In the genomic region with DNA sequence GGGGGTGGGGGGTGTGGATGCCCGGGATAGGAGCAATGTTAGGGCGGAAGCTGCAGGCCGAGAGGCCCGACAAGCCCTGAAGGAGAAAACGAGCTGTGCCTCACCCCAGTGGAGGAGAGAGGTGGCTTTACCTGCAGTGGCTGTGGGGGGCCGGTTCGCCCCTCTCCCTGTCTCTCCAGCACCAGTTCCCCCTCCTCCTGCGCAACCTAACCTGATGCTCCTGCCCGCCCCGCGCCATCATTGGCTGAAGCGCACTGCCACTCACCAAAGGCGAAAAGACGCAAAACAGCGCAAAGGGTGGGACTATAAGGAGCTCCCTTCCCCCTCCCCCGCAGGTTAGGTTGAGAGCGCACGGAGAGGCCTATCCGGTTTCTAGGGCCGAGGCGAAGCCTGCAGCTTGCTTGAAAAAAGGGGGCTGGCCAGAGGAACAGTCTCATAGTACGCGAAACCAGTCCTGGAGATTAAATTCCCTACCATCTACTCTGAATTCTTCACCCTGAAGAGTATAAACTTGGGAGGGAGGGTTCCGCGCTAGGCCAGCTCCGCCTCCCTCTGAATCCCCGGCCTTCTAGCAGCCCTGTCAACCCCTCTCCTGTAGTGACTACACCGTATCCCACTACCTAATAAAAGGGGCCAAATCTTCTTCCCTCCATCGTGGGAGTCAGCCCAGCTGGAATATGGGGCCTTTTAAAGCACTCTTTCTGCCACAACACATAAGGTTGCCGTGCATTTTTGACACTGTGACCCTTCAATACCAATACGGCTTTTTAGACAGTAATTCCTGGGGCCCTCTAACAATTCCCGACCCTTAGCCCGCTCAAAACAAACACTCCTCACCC, we compare ENCODE assay signal across 1 cellular context.
TF ChIP-seq lines count a peak whose summit lies in the region.

No MANE protein-coding gene starts in this region.

TF ChIP-seq in K562, 482 proteins besides CTCF, POLR2A, EP300 and RAD21 (continued from another document and continues in another):
- no peak for TF ChIP-seq HDAC6 (IDR thresholded peaks at IDR 0.05; ENCODE audit: low read depth, low read length)
- 0 out of 2 replicates have a peak, but pooled peaks have one; percentile 31 for TF ChIP-seq PML (IDR thresholded peaks at IDR 0.05; ENCODE audit: low read length)
- TF ChIP-seq MTA2 (IDR thresholded peaks at IDR 0.05; ENCODE audit: low read depth) = no peak
- TF ChIP-seq ZFX (CRISPR knock-in tag; IDR thresholded peaks at IDR 0.05) = peak; percentile 99
- TF ChIP-seq, protein P1, sequence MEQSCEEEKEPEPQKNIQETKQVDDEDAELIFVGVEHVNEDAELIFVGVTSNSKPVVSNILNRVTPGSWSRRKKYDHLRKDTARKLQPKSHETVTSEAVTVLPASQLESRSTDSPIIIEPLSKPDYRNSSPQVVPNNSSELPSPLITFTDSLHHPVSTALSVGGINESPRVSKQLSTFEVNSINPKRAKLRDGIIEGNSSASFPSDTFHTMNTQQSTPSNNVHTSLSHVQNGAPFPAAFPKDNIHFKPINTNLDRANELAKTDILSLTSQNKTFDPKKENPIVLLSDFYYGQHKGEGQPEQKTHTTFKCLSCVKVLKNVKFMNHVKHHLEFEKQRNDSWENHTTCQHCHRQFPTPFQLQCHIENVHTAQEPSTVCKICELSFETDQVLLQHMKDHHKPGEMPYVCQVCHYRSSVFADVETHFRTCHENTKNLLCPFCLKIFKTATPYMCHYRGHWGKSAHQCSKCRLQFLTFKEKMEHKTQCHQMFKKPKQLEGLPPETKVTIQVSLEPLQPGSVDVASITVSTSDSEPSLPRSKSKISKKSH (CRISPR knock-in tag; IDR thresholded peaks at IDR 0.05) = no peak
- TF ChIP-seq ZNF431 (CRISPR knock-in tag; IDR thresholded peaks at IDR 0.05) = no peak
- TF ChIP-seq CREM (IDR thresholded peaks at IDR 0.05; ENCODE audit: low read depth) = peak; percentile 81
- no peak for TF ChIP-seq ZNF316 (IDR thresholded peaks at IDR 0.05)
- TF ChIP-seq HCFC1 (IDR thresholded peaks at IDR 0.05; ENCODE audit: low read depth, low read length) = peak; percentile 44
- peak; percentile 80 to 84 for TF ChIP-seq NRF1 (conservative IDR thresholded peaks at IDR 0.05 in 1 of 2, IDR thresholded peaks at IDR 0.05 in 1 of 2)
- TF ChIP-seq ZNF3 (CRISPR knock-in tag; IDR thresholded peaks at IDR 0.05) = no peak
- TF ChIP-seq RBFOX2 (IDR thresholded peaks at IDR 0.05; ENCODE audit: low read depth, low read length) = peak; percentile 66
- TF ChIP-seq ESRRA (IDR thresholded peaks at IDR 0.05; ENCODE audit: borderline replicate concordance, low read depth) = no peak
- TF ChIP-seq NR3C1 (CRISPR knock-in tag; IDR thresholded peaks at IDR 0.05) = no peak
- TF ChIP-seq KLF1 (tag; IDR thresholded peaks at IDR 0.05) = no peak
- peak; percentile 50; the same call in 1 of the 2 replicates for TF ChIP-seq TFAP4 (CRISPR knock-in tag; IDR thresholded peaks at IDR 0.05; ENCODE audit: borderline replicate concordance)
- TF ChIP-seq NEUROD1 (IDR thresholded peaks at IDR 0.05; ENCODE audit: borderline replicate concordance, low read depth, low read length, partially characterized antibody) = peak; percentile 94
- TF ChIP-seq ZKSCAN8 (CRISPR knock-in tag; IDR thresholded peaks at IDR 0.05) = no peak
- TF ChIP-seq GATA2 (CRISPR knock-in tag; IDR thresholded peaks at IDR 0.05) = no peak
- TF ChIP-seq ZNF551 (CRISPR knock-in tag; IDR thresholded peaks at IDR 0.05) = no peak
- no peak for TF ChIP-seq ZC3H4 (CRISPR knock-in tag; IDR thresholded peaks at IDR 0.05; ENCODE audit: borderline replicate concordance)
- TF ChIP-seq, protein P2, sequence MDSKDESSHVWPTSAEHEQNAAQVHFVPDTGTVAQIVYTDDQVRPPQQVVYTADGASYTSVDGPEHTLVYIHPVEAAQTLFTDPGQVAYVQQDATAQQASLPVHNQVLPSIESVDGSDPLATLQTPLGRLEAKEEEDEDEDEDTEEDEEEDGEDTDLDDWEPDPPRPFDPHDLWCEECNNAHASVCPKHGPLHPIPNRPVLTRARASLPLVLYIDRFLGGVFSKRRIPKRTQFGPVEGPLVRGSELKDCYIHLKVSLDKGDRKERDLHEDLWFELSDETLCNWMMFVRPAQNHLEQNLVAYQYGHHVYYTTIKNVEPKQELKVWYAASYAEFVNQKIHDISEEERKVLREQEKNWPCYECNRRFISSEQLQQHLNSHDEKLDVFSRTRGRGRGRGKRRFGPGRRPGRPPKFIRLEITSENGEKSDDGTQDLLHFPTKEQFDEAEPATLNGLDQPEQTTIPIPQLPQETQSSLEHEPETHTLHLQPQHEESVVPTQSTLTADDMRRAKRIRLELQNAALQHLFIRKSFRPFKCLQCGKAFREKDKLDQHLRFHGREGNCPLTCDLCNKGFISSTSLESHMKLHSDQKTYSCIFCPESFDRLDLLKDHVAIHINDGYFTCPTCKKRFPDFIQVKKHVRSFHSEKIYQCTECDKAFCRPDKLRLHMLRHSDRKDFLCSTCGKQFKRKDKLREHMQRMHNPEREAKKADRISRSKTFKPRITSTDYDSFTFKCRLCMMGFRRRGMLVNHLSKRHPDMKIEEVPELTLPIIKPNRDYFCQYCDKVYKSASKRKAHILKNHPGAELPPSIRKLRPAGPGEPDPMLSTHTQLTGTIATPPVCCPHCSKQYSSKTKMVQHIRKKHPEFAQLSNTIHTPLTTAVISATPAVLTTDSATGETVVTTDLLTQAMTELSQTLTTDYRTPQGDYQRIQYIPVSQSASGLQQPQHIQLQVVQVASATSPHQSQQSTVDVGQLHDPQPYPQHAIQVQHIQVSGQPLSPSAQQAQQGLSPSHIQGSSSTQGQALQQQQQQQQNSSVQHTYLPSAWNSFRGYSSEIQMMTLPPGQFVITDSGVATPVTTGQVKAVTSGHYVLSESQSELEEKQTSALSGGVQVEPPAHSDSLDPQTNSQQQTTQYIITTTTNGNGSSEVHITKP (IDR thresholded peaks at IDR 0.05; ENCODE audit: partially characterized antibody) = peak; percentile 93
- 0 out of 2 replicates have a peak, but pooled peaks have one; percentile 47 for TF ChIP-seq MTA3 (IDR thresholded peaks at IDR 0.05; ENCODE audit: borderline replicate concordance)
- no peak for TF ChIP-seq ZNF124 (CRISPR knock-in tag; IDR thresholded peaks at IDR 0.05)
- TF ChIP-seq RFX7 (CRISPR knock-in tag; IDR thresholded peaks at IDR 0.05) = no peak
- TF ChIP-seq POLR2AphosphoS5 (IDR thresholded peaks at IDR 0.05; ENCODE audit: control insufficient read depth, insufficient read depth, low read depth, low read length) = peak; percentile 43; the same call in 1 of the 2 replicates
- peak; percentile 63 for TF ChIP-seq ASH1L (IDR thresholded peaks at IDR 0.05; ENCODE audit: borderline replicate concordance, low read depth, partially characterized antibody)
- no peak for TF ChIP-seq CGGBP1 (CRISPR knock-in tag; IDR thresholded peaks at IDR 0.05)
- no peak for TF ChIP-seq TGIF2 (CRISPR knock-in tag; IDR thresholded peaks at IDR 0.05)
- no peak for TF ChIP-seq CREB5 (CRISPR knock-in tag; IDR thresholded peaks at IDR 0.05)
- no peak for TF ChIP-seq YBX1 (IDR thresholded peaks at IDR 0.05)
- no peak for TF ChIP-seq ZNF174 (CRISPR knock-in tag; IDR thresholded peaks at IDR 0.05)
- 0 out of 2 replicates have a peak, but pooled peaks have one; percentile 15 for TF ChIP-seq ERF (CRISPR knock-in tag; IDR thresholded peaks at IDR 0.05)
- TF ChIP-seq, protein P3, sequence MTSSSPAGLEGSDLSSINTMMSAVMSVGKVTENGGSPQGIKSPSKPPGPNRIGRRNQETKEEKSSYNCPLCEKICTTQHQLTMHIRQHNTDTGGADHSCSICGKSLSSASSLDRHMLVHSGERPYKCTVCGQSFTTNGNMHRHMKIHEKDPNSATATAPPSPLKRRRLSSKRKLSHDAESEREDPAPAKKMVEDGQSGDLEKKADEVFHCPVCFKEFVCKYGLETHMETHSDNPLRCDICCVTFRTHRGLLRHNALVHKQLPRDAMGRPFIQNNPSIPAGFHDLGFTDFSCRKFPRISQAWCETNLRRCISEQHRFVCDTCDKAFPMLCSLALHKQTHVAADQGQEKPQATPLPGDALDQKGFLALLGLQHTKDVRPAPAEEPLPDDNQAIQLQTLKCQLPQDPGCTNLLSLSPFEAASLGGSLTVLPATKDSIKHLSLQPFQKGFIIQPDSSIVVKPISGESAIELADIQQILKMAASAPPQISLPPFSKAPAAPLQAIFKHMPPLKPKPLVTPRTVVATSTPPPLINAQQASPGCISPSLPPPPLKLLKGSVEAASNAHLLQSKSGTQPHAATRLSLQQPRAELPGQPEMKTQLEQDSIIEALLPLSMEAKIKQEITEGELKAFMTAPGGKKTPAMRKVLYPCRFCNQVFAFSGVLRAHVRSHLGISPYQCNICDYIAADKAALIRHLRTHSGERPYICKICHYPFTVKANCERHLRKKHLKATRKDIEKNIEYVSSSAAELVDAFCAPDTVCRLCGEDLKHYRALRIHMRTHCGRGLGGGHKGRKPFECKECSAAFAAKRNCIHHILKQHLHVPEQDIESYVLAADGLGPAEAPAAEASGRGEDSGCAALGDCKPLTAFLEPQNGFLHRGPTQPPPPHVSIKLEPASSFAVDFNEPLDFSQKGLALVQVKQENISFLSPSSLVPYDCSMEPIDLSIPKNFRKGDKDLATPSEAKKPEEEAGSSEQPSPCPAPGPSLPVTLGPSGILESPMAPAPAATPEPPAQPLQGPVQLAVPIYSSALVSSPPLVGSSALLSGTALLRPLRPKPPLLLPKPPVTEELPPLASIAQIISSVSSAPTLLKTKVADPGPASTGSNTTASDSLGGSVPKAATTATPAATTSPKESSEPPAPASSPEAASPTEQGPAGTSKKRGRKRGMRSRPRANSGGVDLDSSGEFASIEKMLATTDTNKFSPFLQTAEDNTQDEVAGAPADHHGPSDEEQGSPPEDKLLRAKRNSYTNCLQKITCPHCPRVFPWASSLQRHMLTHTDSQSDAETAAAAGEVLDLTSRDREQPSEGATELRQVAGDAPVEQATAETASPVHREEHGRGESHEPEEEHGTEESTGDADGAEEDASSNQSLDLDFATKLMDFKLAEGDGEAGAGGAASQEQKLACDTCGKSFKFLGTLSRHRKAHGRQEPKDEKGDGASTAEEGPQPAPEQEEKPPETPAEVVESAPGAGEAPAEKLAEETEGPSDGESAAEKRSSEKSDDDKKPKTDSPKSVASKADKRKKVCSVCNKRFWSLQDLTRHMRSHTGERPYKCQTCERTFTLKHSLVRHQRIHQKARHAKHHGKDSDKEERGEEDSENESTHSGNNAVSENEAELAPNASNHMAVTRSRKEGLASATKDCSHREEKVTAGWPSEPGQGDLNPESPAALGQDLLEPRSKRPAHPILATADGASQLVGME (CRISPR knock-in tag; IDR thresholded peaks at IDR 0.05) = no peak
- TF ChIP-seq NR1H2 (CRISPR knock-in tag; IDR thresholded peaks at IDR 0.05) = no peak
- TF ChIP-seq FIP1L1 (IDR thresholded peaks at IDR 0.05; ENCODE audit: low read depth, low read length, poor library complexity, severe bottlenecking) = no peak
- no peak for TF ChIP-seq GATAD2A (IDR thresholded peaks at IDR 0.05)
- no peak for TF ChIP-seq GTF2A2 (tag; IDR thresholded peaks at IDR 0.05)
- no peak for TF ChIP-seq ARHGAP35 (IDR thresholded peaks at IDR 0.05; ENCODE audit: partially characterized antibody)
- no peak for TF ChIP-seq SRSF7 (optimal IDR thresholded peaks at IDR 0.05; ENCODE audit: low read depth, low read length)
- no peak for TF ChIP-seq CBX5 (IDR thresholded peaks at IDR 0.05; ENCODE audit: borderline replicate concordance, low read depth)
- no peak for TF ChIP-seq ZNF699 (CRISPR knock-in tag; IDR thresholded peaks at IDR 0.05; ENCODE audit: insufficient replicate concordance)
- no peak for TF ChIP-seq KAT8 (IDR thresholded peaks at IDR 0.05; ENCODE audit: low read depth)
- TF ChIP-seq SUPT5H (IDR thresholded peaks at IDR 0.05) = peak; percentile 67
- TF ChIP-seq MED1 (CRISPR knock-in tag; IDR thresholded peaks at IDR 0.05; ENCODE audit: borderline replicate concordance) = no peak
- TF ChIP-seq SRSF3 (IDR thresholded peaks at IDR 0.05; ENCODE audit: insufficient read depth, low read length) = no peak
- TF ChIP-seq CBFB (CRISPR knock-in tag; IDR thresholded peaks at IDR 0.05) = no peak
- no peak for TF ChIP-seq MEF2D (tag; conservative IDR thresholded peaks at IDR 0.05; ENCODE audit: low read depth)
- no peak for TF ChIP-seq PYGO2 (tag; IDR thresholded peaks at IDR 0.05)
- no peak for TF ChIP-seq CTBP1 (IDR thresholded peaks at IDR 0.05; ENCODE audit: borderline replicate concordance)
- no peak for TF ChIP-seq BRCA1 (IDR thresholded peaks at IDR 0.05)
- TF ChIP-seq BRCA1 (CRISPR knock-in tag; IDR thresholded peaks at IDR 0.05) = no peak
- no peak for TF ChIP-seq ZNF668 (CRISPR knock-in tag; IDR thresholded peaks at IDR 0.05)
- peak; percentile 90 for TF ChIP-seq CHD2 (IDR thresholded peaks at IDR 0.05; ENCODE audit: low read depth, low read length)
- TF ChIP-seq TFE3 (CRISPR knock-in tag; IDR thresholded peaks at IDR 0.05) = no peak
